ENCODE assay signal across 8 cellular contexts in the genomic region with DNA sequence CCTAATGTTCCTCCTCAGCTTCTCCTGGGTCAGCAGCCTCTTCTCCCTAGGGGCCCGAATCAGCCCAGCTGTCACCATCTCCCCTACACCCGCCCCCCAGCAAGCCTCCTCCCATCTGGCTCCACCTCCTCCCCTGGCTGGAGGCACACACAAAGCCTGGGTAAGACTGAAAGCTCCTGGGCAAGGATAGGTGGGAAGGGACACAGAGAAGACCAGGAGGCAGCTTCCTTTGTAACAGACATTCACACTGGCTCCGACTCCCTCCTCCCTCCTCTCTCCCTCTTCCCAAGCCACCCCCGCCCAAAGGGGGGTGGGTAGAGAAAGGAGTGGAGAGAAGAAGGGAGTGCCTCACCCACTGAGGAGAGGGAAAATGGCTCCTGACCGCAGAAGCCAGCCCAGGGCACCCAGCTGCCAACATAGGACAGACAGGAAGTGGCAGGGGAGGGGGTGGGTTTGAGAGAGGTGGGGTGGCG. TPM values are rescaled to one million over a fixed set of nuclear protein-coding genes. Genes with fewer than 3 reads are reported as not detected.
DNase-seq lines count a peak whose midpoint lies in the region; ATAC-seq, FAIRE-seq and TF ChIP-seq lines count a peak whose summit lies in the region.

No MANE protein-coding gene starts in this region.

- peaks cover 35% of the 10 kb centered on the region for H3K36me3 Mint-ChIP-seq in astrocyte (ENCODE audit: low read depth, unreplicated experiment)

- peaks cover 40% of the 10 kb centered on the region for H3K36me3 ChIP-seq in astrocyte (ENCODE audit: insufficient read depth, low read length)
- peaks cover 12% of the 10 kb centered on the region for H3K36me3 ChIP-seq in kidney epithelial cell (ENCODE audit: control insufficient read depth, insufficient read depth, low read length)
- H3K36me3 ChIP-seq in thymus (ENCODE audit: control insufficient read depth, insufficient read depth): peaks cover 50% of the 10 kb centered on the region

- peaks cover 32% of the 10 kb centered on the region for H3K4me1 Mint-ChIP-seq in astrocyte (ENCODE audit: low read depth, unreplicated experiment)

- H3K4me3 ChIP-seq in astrocyte (ENCODE audit: insufficient read depth, low read depth, low read length) (no peak overlapping the region), kidney epithelial cell (ENCODE audit: low read depth, low read length) (peak overlapping the region; percentile 19), thymus (ENCODE audit: low read length) (peak overlapping the region; percentile 64)

- H3K79me2 ChIP-seq in astrocyte (ENCODE audit: insufficient read depth, low read length): peaks cover 72% of the 10 kb centered on the region

- H3K9ac ChIP-seq in astrocyte (ENCODE audit: low read length): peak overlapping the region; percentile 41

- DNase-seq in D341Med (ENCODE audit: low spot score) (peak; percentile 89), NCI-H2196 (lab: John Stamatoyannopoulos, UW; ENCODE audit: unreplicated experiment) (peak; percentile 53), astrocyte (ENCODE audit: low read depth) (peak; percentile 27), kidney epithelial cell (ENCODE audit: low read depth) (no peak), NCI-H1092 treated with DMSO at 0.1 percent for 48 hours (lab: John Stamatoyannopoulos, UW) (no peak)

- no peaks in the 10 kb centered on the region for H3K27me3 Mint-ChIP-seq in astrocyte (ENCODE audit: low read depth, unreplicated experiment)

- H3K27ac ChIP-seq in astrocyte (ENCODE audit: low read depth, low read length): no peak overlapping the region
- H3K27ac ChIP-seq in thymus (ENCODE audit: low read depth): peak overlapping the region; percentile 83

- H3K9me3 ChIP-seq in astrocyte (ENCODE audit: insufficient read depth, low read depth, low read length) (no peaks in the 10 kb centered on the region), thymus (ENCODE audit: control insufficient read depth) (no peaks in the 10 kb centered on the region)

- no peak overlapping the region for H3K27ac Mint-ChIP-seq in astrocyte (ENCODE audit: unreplicated experiment)

- no peak for FAIRE-seq in astrocyte (lab: Jason Lieb, UNC)

- no peak overlapping the region for H2AFZ ChIP-seq in astrocyte (ENCODE audit: low read depth, low read length)

- no peak for TF ChIP-seq CTCF in astrocyte (IDR thresholded peaks at IDR 0.05; ENCODE audit: insufficient read depth, low read depth, low read length)
- TF ChIP-seq CTCF in kidney epithelial cell (IDR thresholded peaks at IDR 0.05; ENCODE audit: insufficient read depth, low read length, poor library complexity, severe bottlenecking): no peak

- WGBS in thymus: 1% methylated on average over 6 of the region's 6 CpGs

- peaks cover 75% of the 10 kb centered on the region for H4K20me1 ChIP-seq in astrocyte (ENCODE audit: insufficient read depth, low read length)

- peak overlapping the region; percentile 99 for H3K4me2 ChIP-seq in astrocyte (ENCODE audit: low read length)

- H3K27me3 ChIP-seq in astrocyte (ENCODE audit: insufficient read depth, low read length) (no peaks in the 10 kb centered on the region), kidney epithelial cell (ENCODE audit: control insufficient read depth, insufficient read depth, low read length) (no peaks in the 10 kb centered on the region), thymus (ENCODE audit: control insufficient read depth, insufficient read depth) (no peaks in the 10 kb centered on the region)

- H3K4me1 ChIP-seq in astrocyte (ENCODE audit: insufficient read depth, low read length): peaks cover 37% of the 10 kb centered on the region
- peaks cover 24% of the 10 kb centered on the region for H3K4me1 ChIP-seq in thymus (ENCODE audit: control insufficient read depth, insufficient read depth, low read length)

- ATAC-seq in GM18867 (IDR thresholded peaks at IDR 0.05; ENCODE audit: unreplicated experiment): no peak
- ATAC-seq in GM21367 (IDR thresholded peaks at IDR 0.05; ENCODE audit: unreplicated experiment): no peak

- H3K9me3 Mint-ChIP-seq in astrocyte (ENCODE audit: unreplicated experiment): no peaks in the 10 kb centered on the region

- peak overlapping the region; percentile 92 for H3K4me3 Mint-ChIP-seq in astrocyte (ENCODE audit: unreplicated experiment)

RNA-seq across cellular contexts. Expression of a gene that starts 4.0 kb away (rescaled TPM):
- total RNA-seq in astrocyte: 319 and 329 TPM in 2 replicates
- total RNA-seq in kidney epithelial cell: 276 and 287 TPM in 2 replicates
- 230 TPM for polyA plus RNA-seq in thymus

RNA-seq across cellular contexts. Expression of a gene that starts 32.6 kb away (rescaled TPM):
- total RNA-seq in astrocyte (0.73 and 0.89 TPM in 2 replicates), kidney epithelial cell (3.8 and 5.2 TPM in 2 replicates)
- polyA plus RNA-seq in thymus: 3.2 TPM

RNA-seq across cellular contexts. Expression of a gene that starts 35.0 kb away (rescaled TPM):
- 53.1 and 66.8 TPM in 2 replicates for total RNA-seq in astrocyte
- total RNA-seq in kidney epithelial cell: 52.4 and 62.2 TPM in 2 replicates
- 45.5 TPM for polyA plus RNA-seq in thymus

RNA-seq across cellular contexts. Expression of a gene that starts 44.1 kb away (rescaled TPM):
- total RNA-seq in astrocyte (0.54 and 0.60 TPM in 2 replicates), kidney epithelial cell (0.75 and 0.89 TPM in 2 replicates)
- polyA plus RNA-seq in thymus: 10.5 TPM

RNA-seq across cellular contexts. Expression of a gene that starts 47.3 kb away (rescaled TPM):
- 18.8 and 20.8 TPM in 2 replicates for total RNA-seq in astrocyte
- total RNA-seq in kidney epithelial cell: 9.9 and 12.4 TPM in 2 replicates
- 52.0 TPM for polyA plus RNA-seq in thymus

Comparison
In these comparisons a context has a peak if more than half of its experiments do, and no peak if none do; other contexts are left out.
1. DNase-seq: peak in D341Med (single experiment), NCI-H2196 (single experiment) and astrocyte (single experiment); none in kidney epithelial cell (single experiment) and NCI-H1092 treated with DMSO at 0.1 percent for 48 hours (single experiment).